In the genomic region with DNA sequence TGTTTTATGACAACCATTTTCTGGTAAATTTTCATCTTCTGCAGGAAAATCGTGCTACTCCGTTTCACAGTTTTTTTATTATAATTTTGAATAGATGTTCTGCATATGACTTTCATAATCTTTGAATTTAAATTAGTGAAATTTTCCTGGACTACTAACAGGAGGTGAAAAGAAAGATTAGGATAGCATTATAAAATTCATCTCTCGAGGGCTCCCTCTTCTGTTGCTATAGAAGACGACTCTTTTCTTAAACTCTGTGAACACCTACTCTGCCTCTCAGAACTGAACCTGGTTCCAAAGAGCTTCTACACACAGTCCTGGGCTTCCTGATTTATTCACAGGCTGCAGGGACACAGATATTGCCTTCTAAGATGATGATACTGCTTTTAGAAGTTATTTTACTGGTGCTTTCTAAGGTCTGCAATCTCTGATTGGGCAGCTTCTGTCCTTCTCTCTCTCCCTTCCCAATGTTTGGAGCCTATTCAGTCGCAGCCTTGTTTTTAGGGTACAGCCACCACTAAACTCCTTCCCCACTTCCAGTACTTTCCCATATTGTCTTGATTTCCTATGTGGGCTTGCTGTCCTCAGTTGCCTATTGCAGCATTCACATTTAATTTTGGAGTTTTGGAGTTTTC, we compare ENCODE assay signal across 11 cellular contexts. TPM values are rescaled to one million over a fixed set of nuclear protein-coding genes. Genes with fewer than 3 reads are reported as not detected.
DNase-seq lines count a peak whose midpoint lies in the region; TF ChIP-seq lines count a peak whose summit lies in the region.
"Had no signal": no experiment of that assay in that cellular context is flagged by ENCODE, and none has a peak within 500 bp of the region (broad histone marks: within the 10 kb centered on the region; RNA-seq: fewer than 3 reads in every experiment).

No MANE protein-coding gene starts in this region.

- H3K4me3 Mint-ChIP-seq in progenitor cell of endocrine pancreas (ENCODE audit: low read depth): no peak overlapping the region
- H3K4me3 Mint-ChIP-seq: activated naive CD8-positive, alpha-beta T cell treated with anti-CD3 and anti-CD28 coated beads, Interleukin-2, amount 50 U/mL, for 24 hours; IgD-negative memory B cell had no signal

- no peak overlapping the region for H3K27ac Mint-ChIP-seq in progenitor cell of endocrine pancreas
- H3K27ac Mint-ChIP-seq: activated naive CD8-positive, alpha-beta T cell treated with anti-CD3 and anti-CD28 coated beads, Interleukin-2, amount 50 U/mL, for 24 hours; IgD-negative memory B cell had no signal

- peaks cover 3% of the 10 kb centered on the region for H3K9me3 Mint-ChIP-seq in progenitor cell of endocrine pancreas (ENCODE audit: low read depth)
- H3K9me3 Mint-ChIP-seq: activated naive CD8-positive, alpha-beta T cell treated with anti-CD3 and anti-CD28 coated beads, Interleukin-2, amount 50 U/mL, for 24 hours; IgD-negative memory B cell had no signal

- intact Hi-C loops in posterior cingulate gyrus (cut with DNase I): no loop called here

- peak; percentile 42 for TF ChIP-seq CTCF in LNCAP (IDR thresholded peaks at IDR 0.05)
- TF ChIP-seq CTCF in progenitor cell of endocrine pancreas (IDR thresholded peaks at IDR 0.05; ENCODE audit: unreplicated experiment): peak; percentile 46

- H3K36me3 Mint-ChIP-seq in progenitor cell of endocrine pancreas (ENCODE audit: insufficient read depth): peaks cover 1% of the 10 kb centered on the region
- H3K36me3 Mint-ChIP-seq: IgD-negative memory B cell had no signal

- no peaks in the 10 kb centered on the region for H3K4me1 Mint-ChIP-seq in progenitor cell of endocrine pancreas (ENCODE audit: low read depth)
- H3K4me1 Mint-ChIP-seq: IgD-negative memory B cell had no signal

- DNase-seq in NCI-H1092 treated with DMSO at 0.1 percent for 48 hours (lab: John Stamatoyannopoulos, UW) (peak; percentile 6), NCI-H1092 (lab: John Stamatoyannopoulos, UW) (no peak), cerebellar cortex (ENCODE audit: low spot score) (peak; percentile 19), progenitor cell of endocrine pancreas (ENCODE audit: low spot score, unreplicated experiment) (no peak), posterior cingulate gyrus (no peak), NCI-H146 (lab: John Stamatoyannopoulos, UW) (no peak), NCI-H146 treated with DMSO at 0.1 percent for 48 hours (lab: John Stamatoyannopoulos, UW; ENCODE audit: unreplicated experiment) (no peak)
- DNase-seq: activated naive CD8-positive, alpha-beta T cell treated with anti-CD3 and anti-CD28 coated beads, Interleukin-2, amount 50 U/mL, for 24 hours; stimulated activated CD4-positive, alpha-beta T cell treated with anti-CD3 and anti-CD28 coated beads, Interleukin-2, amount 100 ng/mL, for 24 hours had no signal

- H3K27me3 Mint-ChIP-seq in progenitor cell of endocrine pancreas: no peaks in the 10 kb centered on the region
- H3K27me3 Mint-ChIP-seq: activated naive CD8-positive, alpha-beta T cell treated with anti-CD3 and anti-CD28 coated beads, Interleukin-2, amount 50 U/mL, for 24 hours had no signal

RNA-seq across cellular contexts. Expression of gene SAP30, which starts 10.1 kb away (rescaled TPM):
- 23.7 TPM in 2 replicates for total RNA-seq in progenitor cell of endocrine pancreas

RNA-seq across cellular contexts. Expression of gene HMGB2, which starts 26.5 kb away (rescaled TPM):
- total RNA-seq in progenitor cell of endocrine pancreas: 145 and 157 TPM in 2 replicates

RNA-seq across cellular contexts. Expression of gene SCRG1, which starts 38.2 kb away (rescaled TPM):
- not detected in 2 replicates for total RNA-seq in progenitor cell of endocrine pancreas

Comparison
In these comparisons a context has a peak if more than half of its experiments do, and no peak if none do; other contexts are left out.
1. DNase-seq: peak in NCI-H1092 treated with DMSO at 0.1 percent for 48 hours (single experiment) and cerebellar cortex (single experiment); none in NCI-H1092 (single experiment), progenitor cell of endocrine pancreas (single experiment), posterior cingulate gyrus (0 of 10), NCI-H146 (single experiment) and NCI-H146 treated with DMSO at 0.1 percent for 48 hours (single experiment).